19 cellular contexts compared by ENCODE assay signal in the genomic region with DNA sequence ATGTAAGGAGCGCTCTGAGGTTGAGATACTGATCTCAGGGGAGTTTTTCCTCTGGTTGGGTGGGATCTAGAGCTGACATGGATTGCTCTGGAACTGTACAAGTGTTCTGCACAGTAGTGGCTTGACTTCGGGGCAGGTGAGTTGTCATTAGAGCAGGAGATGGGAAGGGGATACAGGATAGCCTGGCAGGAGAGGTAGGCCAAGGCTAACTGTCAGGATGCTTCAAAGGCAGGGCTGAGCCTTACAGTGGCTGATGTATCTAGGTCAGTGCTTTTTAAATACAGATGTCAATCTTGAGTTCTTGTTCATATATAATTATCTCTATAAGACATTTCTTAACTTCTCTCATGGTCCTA. TPM values are rescaled to one million over a fixed set of nuclear protein-coding genes. Genes with fewer than 3 reads are reported as not detected.
DNase-seq lines count a peak whose midpoint lies in the region; ATAC-seq and TF ChIP-seq lines count a peak whose summit lies in the region.
"Had no signal": no experiment of that assay in that cellular context is flagged by ENCODE, and none has a peak within 500 bp of the region (broad histone marks: within the 10 kb centered on the region; RNA-seq: fewer than 3 reads in every experiment).

No MANE protein-coding gene starts in this region.

- no peak overlapping the region for H3K4ac ChIP-seq in trophoblast cell (ENCODE audit: low read depth, low read length)

- no peaks in the 10 kb centered on the region for H4K20me1 ChIP-seq in DND-41 (ENCODE audit: insufficient read depth, low read length)
- H4K20me1 ChIP-seq: BLaER1 treated with 17β-estradiol and CSF1 and Interleukin-3, amounts not matched to agents 10 nM and 100 nM had no signal

- H3K79me2 ChIP-seq in DND-41 (ENCODE audit: insufficient read depth, low read length) (no peaks in the 10 kb centered on the region), trophoblast cell (ENCODE audit: control insufficient read depth, insufficient read depth, low read length, poor library complexity) (no peaks in the 10 kb centered on the region)

- H3K4me1 Mint-ChIP-seq in endodermal cell = peaks cover 8% of the 10 kb centered on the region

- no peak for ATAC-seq in DND-41 (ENCODE audit: insufficient read depth, low read depth)
- ATAC-seq in gastroesophageal sphincter = no peak
- no peak for ATAC-seq in HG03196 (IDR thresholded peaks at IDR 0.05; ENCODE audit: unreplicated experiment)

- H3K27me3 Mint-ChIP-seq in endodermal cell (ENCODE audit: insufficient read depth) = no peaks in the 10 kb centered on the region
- H3K27me3 Mint-ChIP-seq: CD8-positive, alpha-beta memory T cell had no signal

- H3K27me3 ChIP-seq in DND-41 (ENCODE audit: insufficient read depth, low read length, poor library complexity) (no peaks in the 10 kb centered on the region), HUES64 (ENCODE audit: insufficient read depth, low read length) (no peaks in the 10 kb centered on the region), endodermal cell (ENCODE audit: control insufficient read depth, insufficient read depth, low read length, poor library complexity, severe bottlenecking) (no peaks in the 10 kb centered on the region), trophoblast cell (ENCODE audit: insufficient read depth, low read length) (no peaks in the 10 kb centered on the region), gastroesophageal sphincter (no peaks in the 10 kb centered on the region)
- H3K27me3 ChIP-seq: BLaER1 treated with 17β-estradiol and CSF1 and Interleukin-3, amounts not matched to agents 10 nM and 100 nM had no signal

- H3K4me3 ChIP-seq in DND-41 (ENCODE audit: low read depth in 1 of 2, low read length in 2 of 2) = no peak overlapping the region
- no peak overlapping the region for H3K4me3 ChIP-seq in HUES64 (ENCODE audit: low read length)
- H3K4me3 ChIP-seq in endodermal cell (ENCODE audit: low read length) = no peak overlapping the region
- no peak overlapping the region for H3K4me3 ChIP-seq in trophoblast cell (ENCODE audit: low read depth, low read length)
- no peak overlapping the region for H3K4me3 ChIP-seq in gastroesophageal sphincter
- H3K4me3 ChIP-seq: BLaER1 treated with 17β-estradiol and CSF1 and Interleukin-3, amounts not matched to agents 10 nM and 100 nM; HAP-1 had no signal

- H4K12ac ChIP-seq in trophoblast cell (ENCODE audit: low read depth, low read length) = no peak overlapping the region

- no peaks in the 10 kb centered on the region for H3K9me3 Mint-ChIP-seq in endodermal cell

- H4K8ac ChIP-seq in trophoblast cell (ENCODE audit: low read depth, low read length) = no peak overlapping the region

- H3K18ac ChIP-seq in trophoblast cell (ENCODE audit: low read length) = no peak overlapping the region

- H4K91ac ChIP-seq in trophoblast cell (ENCODE audit: low read depth, low read length) = no peak overlapping the region

- no peaks in the 10 kb centered on the region for H3K36me3 ChIP-seq in DND-41 (ENCODE audit: insufficient read depth, low read length)
- no peaks in the 10 kb centered on the region for H3K36me3 ChIP-seq in HUES64 (ENCODE audit: insufficient read depth, low read length)
- H3K36me3 ChIP-seq in endodermal cell (ENCODE audit: control insufficient read depth, insufficient read depth, low read length) = no peaks in the 10 kb centered on the region
- no peaks in the 10 kb centered on the region for H3K36me3 ChIP-seq in trophoblast cell (ENCODE audit: control insufficient read depth in 1 of 2, insufficient read depth in 2 of 2, low read length in 2 of 2)
- no peaks in the 10 kb centered on the region for H3K36me3 ChIP-seq in gastroesophageal sphincter
- H3K36me3 ChIP-seq: BLaER1 treated with 17β-estradiol and CSF1 and Interleukin-3, amounts not matched to agents 10 nM and 100 nM; HAP-1 had no signal

- peaks cover 13% of the 10 kb centered on the region for H3K4me1 ChIP-seq in DND-41 (ENCODE audit: insufficient read depth, low read length)
- peaks cover 23% of the 10 kb centered on the region for H3K4me1 ChIP-seq in HUES64 (ENCODE audit: insufficient read depth, low read length)
- H3K4me1 ChIP-seq in endodermal cell (ENCODE audit: control insufficient read depth, insufficient read depth, low read length) = no peaks in the 10 kb centered on the region
- peaks cover 3 to 10% of the 10 kb centered on the region in 2 experiments for H3K4me1 ChIP-seq in trophoblast cell (ENCODE audit: control insufficient read depth in 1 of 2, insufficient read depth in 2 of 2, low read length in 2 of 2)
- no peaks in the 10 kb centered on the region for H3K4me1 ChIP-seq in gastroesophageal sphincter
- H3K4me1 ChIP-seq: HAP-1 had no signal

- TF ChIP-seq CTCF in DND-41 (IDR thresholded peaks at IDR 0.05; ENCODE audit: borderline replicate concordance, extremely low read depth, low read length, poor library complexity, severe bottlenecking) (no peak), endodermal cell (conservative IDR thresholded peaks at IDR 0.05) (no peak), gastroesophageal sphincter (IDR thresholded peaks at IDR 0.05) (no peak)

- H2BK120ac ChIP-seq in trophoblast cell (ENCODE audit: insufficient read depth, low read length, poor library complexity) = no peak overlapping the region

- TF ChIP-seq POLR2A in gastroesophageal sphincter (IDR thresholded peaks at IDR 0.05) = no peak

- H2AFZ ChIP-seq in DND-41 (ENCODE audit: low read depth, low read length) (peak overlapping the region; percentile 14; the same call in 1 of the 2 replicates), trophoblast cell (ENCODE audit: insufficient read depth, low read length, poor library complexity) (no peak overlapping the region)

- no peak overlapping the region for H3K27ac Mint-ChIP-seq in endodermal cell

- 75% methylated on average over 2 of the region's 2 CpGs for WGBS in HUES64
- WGBS in endodermal cell (ENCODE audit: insufficient coverage in 1 of 2, insufficient read length in 1 of 2), 2 experiments = 57 to 60% methylated on average over 2 of the region's 2 CpGs
- WGBS in trophoblast cell (ENCODE audit: extremely low coverage, insufficient coverage, insufficient read length) = no CpG with 5 or more reads among the region's 2 CpGs
- WGBS in gastroesophageal sphincter (ENCODE audit: low coverage in 1 of 2), 2 donors = 0 to 73% methylated on average over 1 to 2 of the region's 2 CpGs

- no peak overlapping the region for H3K14ac ChIP-seq in trophoblast cell (ENCODE audit: low read length)

- no peak overlapping the region for H3K23ac ChIP-seq in trophoblast cell (ENCODE audit: low read length)

- no peak overlapping the region for H2AK5ac ChIP-seq in trophoblast cell (ENCODE audit: low read length)

- H3K4me2 ChIP-seq in DND-41 (ENCODE audit: insufficient read depth, low read length) (no peak overlapping the region), trophoblast cell (ENCODE audit: low read length) (peak overlapping the region; percentile 47)

- H3K4me3 Mint-ChIP-seq in endodermal cell = no peak overlapping the region
- H3K4me3 Mint-ChIP-seq: CD8-positive, alpha-beta memory T cell had no signal

- H3K27ac ChIP-seq in DND-41 (ENCODE audit: low read length) (no peak overlapping the region), HUES64 (ENCODE audit: low read depth, low read length) (0 out of 2 replicates have a peak overlapping the region, but pooled peaks have one; percentile 9), endodermal cell (ENCODE audit: low read depth, low read length) (peak overlapping the region; percentile 76), trophoblast cell (ENCODE audit: low read depth, low read length) (peak overlapping the region; percentile 80), gastroesophageal sphincter (no peak overlapping the region)

- H3K9ac ChIP-seq in DND-41 (ENCODE audit: low read depth, low read length) (no peak overlapping the region), HUES64 (ENCODE audit: low read depth, low read length) (no peak overlapping the region), endodermal cell (ENCODE audit: extremely low read depth, low read length, poor library complexity, severe bottlenecking) (no peak overlapping the region), trophoblast cell (ENCODE audit: low read length) (no peak overlapping the region)
- H3K9ac ChIP-seq: BLaER1 treated with 17β-estradiol and CSF1 and Interleukin-3, amounts not matched to agents 10 nM and 100 nM had no signal

- H3K79me1 ChIP-seq in trophoblast cell (ENCODE audit: low read length) = peaks cover 6% of the 10 kb centered on the region

- H3K9me3 ChIP-seq in DND-41 (ENCODE audit: insufficient read depth, low read length, severe bottlenecking) = no peaks in the 10 kb centered on the region
- no peaks in the 10 kb centered on the region for H3K9me3 ChIP-seq in HUES64 (ENCODE audit: insufficient read depth, low read depth, low read length)
- no peaks in the 10 kb centered on the region for H3K9me3 ChIP-seq in endodermal cell (ENCODE audit: control insufficient read depth, low read length)
- no peaks in the 10 kb centered on the region for H3K9me3 ChIP-seq in trophoblast cell (ENCODE audit: insufficient read depth, low read depth, low read length)
- no peaks in the 10 kb centered on the region for H3K9me3 ChIP-seq in gastroesophageal sphincter
- H3K9me3 ChIP-seq: BLaER1 treated with 17β-estradiol and CSF1 and Interleukin-3, amounts not matched to agents 10 nM and 100 nM; HAP-1 had no signal

- TF ChIP-seq EP300 in gastroesophageal sphincter (IDR thresholded peaks at IDR 0.05) = no peak

- H3K36me3 Mint-ChIP-seq in endodermal cell (ENCODE audit: low read depth) = no peaks in the 10 kb centered on the region
- H3K36me3 Mint-ChIP-seq: CD8-positive, alpha-beta memory T cell had no signal

- H2BK5ac ChIP-seq in trophoblast cell (ENCODE audit: low read depth, low read length, poor library complexity) = peak overlapping the region; percentile 26

- H2BK12ac ChIP-seq in trophoblast cell (ENCODE audit: low read length) = no peak overlapping the region

- no peak for DNase-seq in DND-41
- no peak for DNase-seq in endodermal cell
- no peak for DNase-seq in trophoblast cell
- DNase-seq in hypothalamus (lab: John Stamatoyannopoulos, UW) = no peak
- DNase-seq: CD8-positive, alpha-beta memory T cell; DMS79; KBM-7; NCI-H1105 treated with DMSO at 0.1 percent for 48 hours; NCI-H187; NCI-H2107; NCI-H510A; NCI-H748 treated with DMSO at 0.1 percent for 48 hours; NK-92 treated with Interleukin-12 subunit alpha and Interleukin-12 subunit beta, amount 100 ng/mL, for 24 hours; Right ventricle myocardium superior had no signal

RNA-seq across cellular contexts. Expression of a gene that starts 43.5 kb away (rescaled TPM):
- 5.5 TPM for polyA plus RNA-seq in HUES64 (2013, experiment 1 of 2)
- 6.9 TPM for polyA plus RNA-seq in HUES64 (2013, experiment 2 of 2)
- 10 to 100 TPM; 12.1 to 12.3 TPM for total RNA-seq in endodermal cell
- 7.9 TPM for polyA plus RNA-seq in endodermal cell (2013, experiment 1 of 2)
- polyA plus RNA-seq in endodermal cell (2013, experiment 2 of 2) = 8.0 TPM
- polyA plus RNA-seq in trophoblast cell (2013) = 31.0 and 31.5 TPM in 2 replicates
- total RNA-seq in gastroesophageal sphincter = 10 to 100 TPM; 61.0 to 96.7 (median 69.3) TPM

Comparison
In these comparisons a context has a peak if more than half of its experiments do, and no peak if none do; other contexts are left out.
1. H3K27ac ChIP-seq: peak in HUES64 (single experiment), endodermal cell (single experiment) and trophoblast cell (single experiment); none in DND-41 (single experiment) and gastroesophageal sphincter (0 of 4).
2. RNA of a gene that starts 43.5 kb away (total RNA-seq): 61.0 to 96.7 TPM in gastroesophageal sphincter; 12.1 to 12.3 TPM in endodermal cell; every median in the first group is over 4 times any median in the second.